13 cellular contexts compared by ENCODE assay signal in genomic region chr21:38819719-38820147, GRCh38. TPM values are rescaled to one million over a fixed set of nuclear protein-coding genes. Genes with fewer than 3 reads are reported as not detected.
DNase-seq lines count a peak whose midpoint lies in the region; ATAC-seq and FAIRE-seq lines count a peak whose summit lies in the region.
"Had no signal": no experiment of that assay in that cellular context is flagged by ENCODE, and none has a peak within 500 bp of the region (broad histone marks: within the 10 kb centered on the region; RNA-seq: fewer than 3 reads in every experiment).

No MANE protein-coding gene starts in this region.

- H3K4me3 ChIP-seq in adipocyte (ENCODE audit: low read length) = no peak overlapping the region
- no peak overlapping the region for H3K4me3 ChIP-seq in small intestine (ENCODE audit: low read depth in 1 of 2, low read length in 2 of 2)
- H3K4me3 ChIP-seq: neural progenitor cell had no signal

- H3K27ac ChIP-seq in small intestine (ENCODE audit: low read depth in 1 of 2, low read length in 1 of 2) = peak overlapping the region; percentile 61
- H3K27ac ChIP-seq: neural progenitor cell had no signal

- no peaks in the 10 kb centered on the region for H3K27me3 Mint-ChIP-seq in activated CD4-positive, alpha-beta T cell treated with anti-CD3 and anti-CD28 coated beads, Interleukin-2, amount 10 ng/mL, durations not matched to agents 24 days and 14 days

- no peak for FAIRE-seq in small intestine (lab: Jason Lieb, UNC)

- H3K27me3 ChIP-seq in adipocyte (replicated peaks; ENCODE audit: control insufficient read depth, insufficient read depth, low read length) = no peaks in the 10 kb centered on the region
- H3K27me3 ChIP-seq in small intestine (ENCODE audit: control insufficient read depth in 2 of 2, insufficient read depth in 2 of 2, low read length in 2 of 2) = no peaks in the 10 kb centered on the region
- H3K27me3 ChIP-seq: neural progenitor cell had no signal

- no peak overlapping the region for H3K27ac Mint-ChIP-seq in activated CD4-positive, alpha-beta T cell treated with anti-CD3 and anti-CD28 coated beads, Interleukin-2, amount 10 ng/mL, durations not matched to agents 24 days and 14 days

- no peak for ATAC-seq in GM19395 (IDR thresholded peaks at IDR 0.05; ENCODE audit: unreplicated experiment)
- no peak for ATAC-seq in HG03439 (IDR thresholded peaks at IDR 0.05; ENCODE audit: unreplicated experiment)

- H3K36me3 Mint-ChIP-seq in activated CD4-positive, alpha-beta T cell treated with anti-CD3 and anti-CD28 coated beads, Interleukin-2, amount 10 ng/mL, durations not matched to agents 24 days and 14 days (ENCODE audit: low read depth) = peaks cover 88% of the 10 kb centered on the region

- H3K9me3 ChIP-seq in adipocyte (ENCODE audit: control insufficient read depth, low read length) (no peaks in the 10 kb centered on the region), small intestine (ENCODE audit: control insufficient read depth, low read depth) (no peaks in the 10 kb centered on the region)

- H3K36me3 ChIP-seq in adipocyte (ENCODE audit: control insufficient read depth, insufficient read depth, low read length, severe bottlenecking) (peaks cover 83% of the 10 kb centered on the region), small intestine (ENCODE audit: control insufficient read depth in 2 of 2, insufficient read depth in 2 of 2, low read length in 2 of 2) (peaks cover 42 to 71% of the 10 kb centered on the region in 2 donors)

- H3K4me1 Mint-ChIP-seq in activated CD4-positive, alpha-beta T cell treated with anti-CD3 and anti-CD28 coated beads, Interleukin-2, amount 10 ng/mL, durations not matched to agents 24 days and 14 days = peaks cover 7% of the 10 kb centered on the region
- H3K4me1 Mint-ChIP-seq: neural progenitor cell had no signal

- H3K4me3 Mint-ChIP-seq in activated CD4-positive, alpha-beta T cell treated with anti-CD3 and anti-CD28 coated beads, Interleukin-2, amount 10 ng/mL, durations not matched to agents 24 days and 14 days = no peak overlapping the region
- H3K4me3 Mint-ChIP-seq: neural progenitor cell had no signal

- peak; percentile 86 for DNase-seq in ELR (ENCODE audit: low read depth)
- peak; percentile 67 for DNase-seq in adipocyte (ENCODE audit: low read depth)
- DNase-seq in islet precursor cell = peak; percentile 91
- peak; percentile 78 for DNase-seq in small intestine
- DNase-seq in activated CD4-positive, alpha-beta T cell treated with anti-CD3 and anti-CD28 coated beads, Interleukin-2, amount 10 ng/mL, durations not matched to agents 24 days and 14 days = no peak
- no peak for DNase-seq in NCI-H524 treated with DMSO at 0.1 percent for 48 hours (lab: John Stamatoyannopoulos, UW)
- DNase-seq: activated CD4-positive, CD25-positive, alpha-beta regulatory T cell treated with anti-CD3 and anti-CD28 coated beads, Interleukin-2, amount 50 U/mL, for 72 hours; amygdala; DMS79; Karpas-422 had no signal

- intact Hi-C loops in activated CD4-positive, alpha-beta T cell treated with anti-CD3 and anti-CD28 coated beads, Interleukin-2, amount 10 ng/mL, durations not matched to agents 24 days and 14 days (cut with micrococcal nuclease) = no loop called here

- WGBS in small intestine, 3 donors = 35 to 64% (median 47%) methylated on average over 8 of the region's 8 CpGs

- peaks cover 4% of the 10 kb centered on the region for H3K9me3 Mint-ChIP-seq in activated CD4-positive, alpha-beta T cell treated with anti-CD3 and anti-CD28 coated beads, Interleukin-2, amount 10 ng/mL, durations not matched to agents 24 days and 14 days
- H3K9me3 Mint-ChIP-seq: neural progenitor cell had no signal

- H3K4me1 ChIP-seq in adipocyte (ENCODE audit: control insufficient read depth, insufficient read depth, low read length) (peaks cover 22% of the 10 kb centered on the region), small intestine (ENCODE audit: control insufficient read depth in 2 of 2, insufficient read depth in 1 of 2, low read depth in 1 of 2, low read length in 1 of 2) (peaks cover 3 to 12% of the 10 kb centered on the region in 2 donors)
- H3K4me1 ChIP-seq: neural progenitor cell had no signal

- no peak overlapping the region for H3K9ac ChIP-seq in adipocyte (ENCODE audit: low read length)
- H3K9ac ChIP-seq: neural progenitor cell had no signal

RNA-seq across cellular contexts. Expression of gene ETS2, which starts 14.0 kb away (rescaled TPM):
- 100 to 1,000 TPM; 129 to 137 (median 133) TPM for polyA plus RNA-seq in small intestine
- 28.6 and 30.4 TPM in 2 replicates for total RNA-seq in activated CD4-positive, alpha-beta T cell treated with anti-CD3 and anti-CD28 coated beads, Interleukin-2, amount 10 ng/mL, durations not matched to agents 24 days and 14 days

Comparison
In these comparisons a context has a peak if more than half of its experiments do, and no peak if none do; other contexts are left out.
1. DNase-seq: peak in ELR (single experiment), adipocyte (single experiment), islet precursor cell (single experiment) and small intestine (single experiment); none in activated CD4-positive, alpha-beta T cell treated with anti-CD3 and anti-CD28 coated beads, Interleukin-2, amount 10 ng/mL, durations not matched to agents 24 days and 14 days (single experiment) and NCI-H524 treated with DMSO at 0.1 percent for 48 hours (single experiment).